12 cellular contexts compared by ENCODE assay signal in the genomic region with DNA sequence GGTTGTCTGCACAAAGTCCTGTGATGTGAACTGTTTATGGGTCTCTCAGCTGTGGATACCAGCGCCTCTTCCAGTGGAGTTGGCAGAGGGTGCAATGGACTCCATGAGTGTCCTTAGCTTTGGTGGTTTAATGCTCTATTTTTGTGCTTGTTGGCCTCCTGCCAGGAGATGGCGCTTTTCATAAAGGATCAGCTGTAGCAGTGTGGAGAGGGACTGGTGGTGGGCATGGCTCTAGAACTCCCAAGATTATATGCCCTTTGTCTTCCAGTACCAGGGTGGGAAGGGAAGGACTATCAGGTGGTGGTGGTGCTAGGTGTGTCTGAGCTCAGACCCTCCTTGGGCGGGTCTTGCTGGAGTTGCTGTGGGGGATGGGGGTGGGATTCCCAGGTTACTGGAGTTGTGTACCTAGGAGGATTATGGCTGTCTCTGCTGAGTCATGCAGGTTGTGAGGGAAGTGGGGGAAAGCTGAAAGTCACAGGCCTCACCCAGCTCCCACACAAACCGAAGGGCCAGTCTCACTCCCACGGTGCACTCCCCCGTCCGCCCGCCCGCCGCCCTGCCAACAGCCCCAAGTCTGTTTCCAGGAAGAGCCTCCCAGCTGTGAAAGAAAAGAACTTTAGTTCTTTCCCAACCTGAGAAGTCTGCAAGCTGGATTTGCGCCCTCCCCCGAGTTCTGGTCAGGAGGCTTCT.
DNase-seq lines count a peak whose midpoint lies in the region; ATAC-seq and TF ChIP-seq lines count a peak whose summit lies in the region.
"Had no signal": no experiment of that assay in that cellular context is flagged by ENCODE, and none has a peak within 500 bp of the region (broad histone marks: within the 10 kb centered on the region; RNA-seq: fewer than 3 reads in every experiment).

No MANE protein-coding gene starts in this region.

- TF ChIP-seq CTCF in GM23338 (conservative IDR thresholded peaks at IDR 0.05; ENCODE audit: low read depth in 2 of 2) (peak; percentile 61 to 70), kidney epithelial cell (IDR thresholded peaks at IDR 0.05; ENCODE audit: insufficient read depth, low read length, poor library complexity, severe bottlenecking) (no peak)

- no peak overlapping the region for H3K4me3 ChIP-seq in GM23338
- H3K4me3 ChIP-seq in NT2/D1 (ENCODE audit: insufficient read length, low read depth) = no peak overlapping the region
- no peak overlapping the region for H3K4me3 ChIP-seq in kidney epithelial cell (ENCODE audit: low read depth, low read length)

- H3K27ac ChIP-seq in GM23338 (ENCODE audit: low read depth) = no peak overlapping the region
- H3K27ac ChIP-seq: KMS-11 had no signal

- H3K4me1 Mint-ChIP-seq in GM23338 = peaks cover 23% of the 10 kb centered on the region
- H3K4me1 Mint-ChIP-seq: brain had no signal

- H3K36me3 ChIP-seq in GM23338 (ENCODE audit: insufficient read depth) (no peaks in the 10 kb centered on the region; the same call in 1 of the 2 replicates), NT2/D1 (ENCODE audit: insufficient read depth, insufficient read length, low read length) (no peaks in the 10 kb centered on the region), kidney epithelial cell (ENCODE audit: control insufficient read depth, insufficient read depth, low read length) (no peaks in the 10 kb centered on the region)

- no peak overlapping the region for H3K4me2 ChIP-seq in GM23338
- H3K4me2 ChIP-seq: KMS-11 had no signal

- H3K27me3 ChIP-seq in GM23338 (ENCODE audit: insufficient read depth) (no peaks in the 10 kb centered on the region), NT2/D1 (ENCODE audit: insufficient read depth, insufficient read length) (no peaks in the 10 kb centered on the region), kidney epithelial cell (ENCODE audit: control insufficient read depth, insufficient read depth, low read length) (no peaks in the 10 kb centered on the region)

- peak overlapping the region; percentile 94 for H2AFZ ChIP-seq in GM23338

- H4K20me1 ChIP-seq in GM23338 (replicated peaks; ENCODE audit: insufficient read depth) = no peaks in the 10 kb centered on the region

- H3K4me1 ChIP-seq in GM23338 (ENCODE audit: insufficient read depth) (peaks cover 15% of the 10 kb centered on the region), NT2/D1 (ENCODE audit: insufficient read depth, insufficient read length) (peaks cover 5% of the 10 kb centered on the region)

- H3K27ac Mint-ChIP-seq in GM23338 = peak overlapping the region; percentile 87; the same call in 1 of the 2 replicates
- H3K27ac Mint-ChIP-seq: brain had no signal

- H3K36me3 Mint-ChIP-seq in GM23338 (ENCODE audit: low read depth) = peaks cover 4% of the 10 kb centered on the region
- H3K36me3 Mint-ChIP-seq: brain had no signal

- ATAC-seq in GM23338 = peak; percentile 70
- ATAC-seq in HG02885 (IDR thresholded peaks at IDR 0.05; ENCODE audit: poor library complexity, unreplicated experiment) = no peak
- ATAC-seq in GM18517 (IDR thresholded peaks at IDR 0.05; ENCODE audit: unreplicated experiment) = no peak
- ATAC-seq: left lobe of liver had no signal

- peaks cover 7% of the 10 kb centered on the region; the same call in 2 of the 3 replicates for H3K9me3 Mint-ChIP-seq in GM23338

- H3K9me2 ChIP-seq in GM23338 (ENCODE audit: insufficient read depth) = no peaks in the 10 kb centered on the region

- no peaks in the 10 kb centered on the region for H3K27me3 Mint-ChIP-seq in GM23338 (ENCODE audit: insufficient read depth, low read depth, poor library complexity)

- H3F3A ChIP-seq in GM23338 (replicated peaks; ENCODE audit: low read depth) = no peaks in the 10 kb centered on the region

- H3K9ac ChIP-seq in NT2/D1 (ENCODE audit: insufficient read length, low read depth) = no peak overlapping the region
- H3K9ac ChIP-seq: KMS-11 had no signal

- DNase-seq in NCI-H748 (lab: John Stamatoyannopoulos, UW; ENCODE audit: unreplicated experiment) (peak; percentile 48), NCI-H748 treated with DMSO at 0.1 percent for 48 hours (lab: John Stamatoyannopoulos, UW) (no peak), GM23338 (ENCODE audit: low spot score) (peak; percentile 68), NT2/D1 (ENCODE audit: low read depth, low spot score) (peak; percentile 15), kidney epithelial cell (ENCODE audit: low read depth) (peak; percentile 5), COLO829 (ENCODE audit: low spot score) (no peak)
- DNase-seq: AML-193 had no signal

- peaks cover 4% of the 10 kb centered on the region; the same call in 1 of the 2 replicates for H3K9me3 ChIP-seq in NT2/D1 (ENCODE audit: insufficient read depth, low read length)

- no peaks in the 10 kb centered on the region for H3K79me2 ChIP-seq in GM23338 (replicated peaks; ENCODE audit: insufficient read depth)

- no peak overlapping the region for H3K4me3 Mint-ChIP-seq in GM23338
- H3K4me3 Mint-ChIP-seq: brain had no signal

TF ChIP-seq in GM23338, 12 proteins besides CTCF, POLR2A, EP300 and RAD21 (continues in another document):
- no peak for TF ChIP-seq NANOG (IDR thresholded peaks at IDR 0.05; ENCODE audit: borderline replicate concordance)
- no peak for TF ChIP-seq JUNB (IDR thresholded peaks at IDR 0.05; ENCODE audit: unreplicated experiment)
- TF ChIP-seq REST (IDR thresholded peaks at IDR 0.05; ENCODE audit: unreplicated experiment) = no peak
- TF ChIP-seq ZNF331 (CRISPR knock-in tag; IDR thresholded peaks at IDR 0.05; ENCODE audit: low read depth) = no peak

Comparison
In these comparisons a context has a peak if more than half of its experiments do, and no peak if none do; other contexts are left out.
1. DNase-seq: peak in NCI-H748 (single experiment), GM23338 (single experiment), NT2/D1 (single experiment) and kidney epithelial cell (single experiment); none in NCI-H748 treated with DMSO at 0.1 percent for 48 hours (single experiment) and COLO829 (single experiment).